In genomic region chr6:6964675-6965074, GRCh38 we compare ENCODE assay signal across 27 cellular contexts.
"Had no signal": no experiment of that assay in that cellular context is flagged by ENCODE, and none has a peak within 500 bp of the region (broad histone marks: within the 10 kb centered on the region; RNA-seq: fewer than 3 reads in every experiment).

No MANE protein-coding gene starts in this region.

- H3K4me1 ChIP-seq: gastrocnemius medialis, left lung, tibial nerve, upper lobe of left lung had no signal

- H3K27ac ChIP-seq: esophagus squamous epithelium, gastrocnemius medialis, left lung, neutrophil, pancreas, thoracic aorta, tibial nerve, upper lobe of left lung had no signal

- H3K27ac Mint-ChIP-seq: effector memory CD8-positive, alpha-beta T cell; mesothelial cell of epicardium; natural killer cell treated with Interleukin-12 subunit alpha and Interleukin-12 subunit beta and Interleukin-15 and Interleukin-18, amount 100 ng/mL, for 72 hours; stimulated activated effector memory CD8-positive, alpha-beta T cell treated with anti-CD3 and anti-CD28 coated beads, Interleukin-12 subunit alpha, Interleukin-12 subunit beta, amount 100 ng/mL, for 72 hours had no signal

- DNase-seq: cortex of kidney; effector memory CD8-positive, alpha-beta T cell; erythroblast; esophagus squamous epithelium; foreskin fibroblast; gastrocnemius medialis; head of caudate nucleus; left cardiac atrium; left lung; mesenchymal stem cell; mucosa of descending colon; naive B cell; pancreas; stimulated activated CD4-positive, alpha-beta T cell treated with anti-CD3 and anti-CD28 coated beads, Interleukin-2, amount 100 ng/mL, for 24 hours; stimulated activated CD4-positive, alpha-beta T cell treated with anti-CD3 and anti-CD28 coated beads, Interleukin-4, amount 100 ng/mL, for 24 hours; stimulated activated naive CD4-positive, alpha-beta T cell treated with Interleukin-2 at 50 U/mL for 16 hours; upper lobe of left lung had no signal

- H3K27me3 ChIP-seq: esophagus squamous epithelium, gastrocnemius medialis, left lung, neutrophil, pancreas, tibial nerve, upper lobe of left lung had no signal

- H3K36me3 Mint-ChIP-seq: mesothelial cell of epicardium; natural killer cell treated with Interleukin-12 subunit alpha and Interleukin-12 subunit beta and Interleukin-15 and Interleukin-18, amount 100 ng/mL, for 72 hours; stimulated activated effector memory CD8-positive, alpha-beta T cell treated with anti-CD3 and anti-CD28 coated beads, Interleukin-12 subunit alpha, Interleukin-12 subunit beta, amount 100 ng/mL, for 72 hours had no signal

- H3K36me3 ChIP-seq: esophagus squamous epithelium, gastrocnemius medialis, left lung, neutrophil, pancreas, thoracic aorta, tibial nerve, upper lobe of left lung had no signal

- FAIRE-seq: endometrium, pancreas, urothelium cell line had no signal

- H3K9me3 ChIP-seq: esophagus squamous epithelium, gastrocnemius medialis, mucosa of descending colon, neutrophil, pancreas, thoracic aorta, tibial nerve, upper lobe of left lung had no signal

- H3K4me1 Mint-ChIP-seq: naive B cell; neural crest cell; stimulated activated effector memory CD8-positive, alpha-beta T cell treated with anti-CD3 and anti-CD28 coated beads, Interleukin-12 subunit alpha, Interleukin-12 subunit beta, amount 100 ng/mL, for 72 hours had no signal

- H3K9me3 Mint-ChIP-seq: natural killer cell treated with Interleukin-12 subunit alpha and Interleukin-12 subunit beta and Interleukin-15 and Interleukin-18, amount 100 ng/mL, for 72 hours; neural crest cell had no signal

- H3K4me3 ChIP-seq: esophagus squamous epithelium, gastrocnemius medialis, left lung, mucosa of descending colon, pancreas, thoracic aorta, tibial nerve, upper lobe of left lung had no signal

- ATAC-seq: effector memory CD8-positive, alpha-beta T cell; gastrocnemius medialis; left cardiac atrium; left lung; mucosa of descending colon; natural killer cell treated with Interleukin-12 subunit alpha and Interleukin-12 subunit beta and Interleukin-15 and Interleukin-18, amount 100 ng/mL, for 72 hours; pancreas; sciatic nerve; stimulated activated effector memory CD8-positive, alpha-beta T cell treated with anti-CD3 and anti-CD28 coated beads, Interleukin-12 subunit alpha, Interleukin-12 subunit beta, amount 100 ng/mL, for 72 hours had no signal

- H3K4me3 Mint-ChIP-seq: effector memory CD8-positive, alpha-beta T cell; mesothelial cell of epicardium; naive B cell; natural killer cell treated with Interleukin-12 subunit alpha and Interleukin-12 subunit beta and Interleukin-15 and Interleukin-18, amount 100 ng/mL, for 72 hours; neural crest cell; stimulated activated effector memory CD8-positive, alpha-beta T cell treated with anti-CD3 and anti-CD28 coated beads, Interleukin-12 subunit alpha, Interleukin-12 subunit beta, amount 100 ng/mL, for 72 hours had no signal
